22 cellular contexts compared by ENCODE assay signal in the genomic region with DNA sequence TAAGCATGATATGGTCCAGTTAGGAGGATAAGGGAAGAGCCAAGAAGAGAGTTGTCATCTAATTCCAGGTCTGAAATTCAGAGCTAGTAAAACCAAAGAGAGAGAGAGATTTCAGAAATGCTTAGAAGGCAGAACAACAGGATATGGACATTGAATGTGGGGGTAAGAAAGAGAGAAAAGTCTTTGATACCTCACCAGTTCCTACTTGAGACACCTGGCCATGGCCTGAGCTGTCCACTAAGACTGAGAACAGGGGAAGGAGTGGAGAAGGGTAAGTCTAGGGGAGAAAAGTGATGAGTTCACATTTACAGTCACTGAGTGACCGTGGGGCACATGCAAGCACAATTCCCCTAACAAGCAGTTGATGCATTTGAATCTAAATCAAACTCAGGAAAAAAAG. TPM values are rescaled to one million over a fixed set of nuclear protein-coding genes. Genes with fewer than 3 reads are reported as not detected.
DNase-seq lines count a peak whose midpoint lies in the region; ATAC-seq, FAIRE-seq and TF ChIP-seq lines count a peak whose summit lies in the region.
"Had no signal": no experiment of that assay in that cellular context is flagged by ENCODE, and none has a peak within 500 bp of the region (broad histone marks: within the 10 kb centered on the region; RNA-seq: fewer than 3 reads in every experiment).

No MANE protein-coding gene starts in this region.

- peak in 1 of 2 donors; percentile 37 for ATAC-seq in activated T-cell treated with anti-CD3 and anti-CD28 coated beads, Interleukin-2, amount 50 U/mL, for 72 hours (replicated peaks in 1 of 2)
- ATAC-seq in activated naive CD8-positive, alpha-beta T cell treated with anti-CD3 and anti-CD28 coated beads, Interleukin-2, amount 50 U/mL, for 24 hours, result no peak
- ATAC-seq in left ventricle myocardium superior, result no peak

- BruUV-seq in OCI-LY7 (replicated peaks; lab: Mats Ljungman, UMichigan), result no TSS peak

- H2AFZ ChIP-seq in OCI-LY7 (ENCODE audit: low read length), result peak overlapping the region; percentile 66; the same call in 1 of the 2 replicates

- H3K27ac ChIP-seq in OCI-LY7 (ENCODE audit: low read depth, low read length, poor library complexity, severe bottlenecking), result peak overlapping the region; percentile 22
- H3K27ac ChIP-seq: BLaER1 treated with 17β-estradiol and CSF1 and Interleukin-3, amounts not matched to agents 10 nM and 100 nM; neutrophil; Peyer's patch; transverse colon had no signal

- CTCF ChIA-PET in OCI-LY7 (lab: Charles Lee; ENCODE audit: unreplicated experiment), result no interaction called here

- H3K9me3 ChIP-seq in OCI-LY7 (ENCODE audit: low read length), result peaks cover 18% of the 10 kb centered on the region; the same call in 1 of the 2 replicates
- H3K9me3 ChIP-seq: BLaER1 treated with 17β-estradiol and CSF1 and Interleukin-3, amounts not matched to agents 10 nM and 100 nM; neutrophil; Peyer's patch; transverse colon had no signal

- peaks cover 28% of the 10 kb centered on the region for H3K36me3 ChIP-seq in OCI-LY7 (ENCODE audit: insufficient read depth, low read length)
- H3K36me3 ChIP-seq: BLaER1 treated with 17β-estradiol and CSF1 and Interleukin-3, amounts not matched to agents 10 nM and 100 nM; neutrophil; Peyer's patch; transverse colon had no signal

- H3K4me3 ChIP-seq in OCI-LY7 (ENCODE audit: low read depth, low read length, poor library complexity, severe bottlenecking), result no peak overlapping the region
- H3K4me3 ChIP-seq: BLaER1 treated with 17β-estradiol and CSF1 and Interleukin-3, amounts not matched to agents 10 nM and 100 nM; Peyer's patch; transverse colon had no signal

- H3K27me3 Mint-ChIP-seq in activated T-cell treated with anti-CD3 and anti-CD28 coated beads, Interleukin-2, amount 50 U/mL, for 72 hours (ENCODE audit: low read depth), result no peaks in the 10 kb centered on the region
- no peaks in the 10 kb centered on the region for H3K27me3 Mint-ChIP-seq in activated naive CD8-positive, alpha-beta T cell treated with anti-CD3 and anti-CD28 coated beads, Interleukin-2, amount 50 U/mL, for 24 hours

- intact Hi-C loops in OCI-LY7 (cut with micrococcal nuclease; ENCODE audit: unreplicated experiment) (no loop called here), left ventricle myocardium superior (cut with micrococcal nuclease) (no loop called here)

- H3K4me1 ChIP-seq in OCI-LY7 (ENCODE audit: insufficient read depth, low read length, poor library complexity, severe bottlenecking), result peaks cover 92% of the 10 kb centered on the region
- H3K4me1 ChIP-seq: BLaER1 treated with 17β-estradiol and CSF1 and Interleukin-3, amounts not matched to agents 10 nM and 100 nM; Peyer's patch; transverse colon had no signal

- H3K4me2 ChIP-seq in OCI-LY7 (ENCODE audit: low read length), result no peak overlapping the region
- H3K4me2 ChIP-seq: BLaER1 treated with 17β-estradiol and CSF1 and Interleukin-3, amounts not matched to agents 10 nM and 100 nM had no signal

- POLR2A ChIA-PET in OCI-LY7 (lab: Charles Lee), result interaction anchor here (0.6 to 17.6 kb wide), 5 partner anchors 9 to 68 kb away, joined by 3 to 271 read pairs (median 25); no protein-coding TSS in a partner anchor

- peaks cover 90% of the 10 kb centered on the region for H3K4me1 Mint-ChIP-seq in activated T-cell treated with anti-CD3 and anti-CD28 coated beads, Interleukin-2, amount 50 U/mL, for 72 hours (ENCODE audit: low read depth)
- H3K4me1 Mint-ChIP-seq in activated naive CD8-positive, alpha-beta T cell treated with anti-CD3 and anti-CD28 coated beads, Interleukin-2, amount 50 U/mL, for 24 hours, result peaks cover 71% of the 10 kb centered on the region

- no peaks in the 10 kb centered on the region for H3K79me2 ChIP-seq in OCI-LY7 (ENCODE audit: insufficient read depth, low read depth, low read length)

- no peak for DNase-seq in activated T-cell treated with anti-CD3 and anti-CD28 coated beads, Interleukin-2, amount 50 U/mL, for 72 hours
- DNase-seq in activated T-cell treated with anti-CD3 and anti-CD28 coated beads, Interleukin-2, amount 50 U/mL, for 1 hour, result no peak
- DNase-seq in GM12892 (ENCODE audit: insufficient read length) (no peak), OCI-LY7 (ENCODE audit: low spot score) (no peak), left ventricle myocardium superior (no peak), HTR-8/SVneo (ENCODE audit: insufficient read length, low spot score) (no peak), hippocampal formation (lab: John Stamatoyannopoulos, UW) (no peak)
- DNase-seq in activated naive CD8-positive, alpha-beta T cell treated with anti-CD3 and anti-CD28 coated beads, Interleukin-2, amount 50 U/mL, for 24 hours, result no peak
- DNase-seq: cerebellar nuclear complex; H7; KBM-7; kidney glomerular epithelial cell; NCI-H1436 treated with DMSO at 0.1 percent for 48 hours; NCI-H510A treated with DMSO at 0.1 percent for 48 hours; Peyer's patch; stimulated activated CD4-positive, alpha-beta T cell treated with anti-CD3 and anti-CD28 coated beads, Interleukin-15, amount 100 ng/mL, for 24 hours; transverse colon had no signal

- H3K4me3 Mint-ChIP-seq in activated T-cell treated with anti-CD3 and anti-CD28 coated beads, Interleukin-2, amount 50 U/mL, for 72 hours, result peak overlapping the region; percentile 37 to 49
- H3K4me3 Mint-ChIP-seq in activated naive CD8-positive, alpha-beta T cell treated with anti-CD3 and anti-CD28 coated beads, Interleukin-2, amount 50 U/mL, for 24 hours, result no peak overlapping the region

- H3K9me3 Mint-ChIP-seq in activated T-cell treated with anti-CD3 and anti-CD28 coated beads, Interleukin-2, amount 50 U/mL, for 72 hours, result peaks cover 4 to 6% of the 10 kb centered on the region in 2 donors
- peaks cover 10% of the 10 kb centered on the region for H3K9me3 Mint-ChIP-seq in activated naive CD8-positive, alpha-beta T cell treated with anti-CD3 and anti-CD28 coated beads, Interleukin-2, amount 50 U/mL, for 24 hours

- no peaks in the 10 kb centered on the region for H3K9me2 ChIP-seq in OCI-LY7 (ENCODE audit: insufficient read depth, low read length)

- no peak for TF ChIP-seq CTCF in OCI-LY7 (conservative IDR thresholded peaks at IDR 0.05; ENCODE audit: low read length)

- TF ChIP-seq POLR2A in GM12892 (IDR thresholded peaks at IDR 0.05; ENCODE audit: low read depth, low read length), result no peak

- no peaks in the 10 kb centered on the region for H4K20me1 ChIP-seq in OCI-LY7 (ENCODE audit: insufficient read depth, low read length)
- H4K20me1 ChIP-seq: BLaER1 treated with 17β-estradiol and CSF1 and Interleukin-3, amounts not matched to agents 10 nM and 100 nM had no signal

- FAIRE-seq in GM12892 (lab: Jason Lieb, UNC), result peak; percentile 42
- no peak for FAIRE-seq in HTR-8/SVneo (lab: Jason Lieb, UNC)
- FAIRE-seq: endothelial cell of umbilical vein had no signal

- peak overlapping the region; percentile 93 for H3K27ac Mint-ChIP-seq in activated T-cell treated with anti-CD3 and anti-CD28 coated beads, Interleukin-2, amount 50 U/mL, for 72 hours
- H3K27ac Mint-ChIP-seq in activated naive CD8-positive, alpha-beta T cell treated with anti-CD3 and anti-CD28 coated beads, Interleukin-2, amount 50 U/mL, for 24 hours, result peak overlapping the region; percentile 88
- H3K27ac Mint-ChIP-seq: progenitor cell of endocrine pancreas had no signal

- peaks cover 6 to 12% of the 10 kb centered on the region in 2 donors for H3K36me3 Mint-ChIP-seq in activated T-cell treated with anti-CD3 and anti-CD28 coated beads, Interleukin-2, amount 50 U/mL, for 72 hours (ENCODE audit: insufficient read depth in 2 of 2)
- peaks cover 12% of the 10 kb centered on the region for H3K36me3 Mint-ChIP-seq in activated naive CD8-positive, alpha-beta T cell treated with anti-CD3 and anti-CD28 coated beads, Interleukin-2, amount 50 U/mL, for 24 hours (ENCODE audit: low read depth)

RNA-seq across cellular contexts. Expression of a gene that starts 35.5 kb away (rescaled TPM):
- total RNA-seq in activated T-cell treated with anti-CD3 and anti-CD28 coated beads, Interleukin-2, amount 50 U/mL, for 72 hours, result 10 to 100 TPM in 1 of 2 donors, 1 to 10 TPM in 1; 7.3 to 10.6 TPM
- 0.85 TPM for polyA plus RNA-seq in GM12892 (2012; ENCODE audit: missing spikeins)
- 0.82 and 1.1 TPM in 2 replicates for total RNA-seq in OCI-LY7 (2014; rRNA removed; shearing (Covaris generic))
- 0.50 and 1.3 TPM in 2 replicates for total RNA-seq in OCI-LY7 (2022)
- not detected for total RNA-seq in left ventricle myocardium superior
- total RNA-seq: endothelial cell of umbilical vein, H7, HT1080, progenitor cell of endocrine pancreas had no signal
- polyA plus RNA-seq: endothelial cell of umbilical vein had no signal
